In the genomic region with DNA sequence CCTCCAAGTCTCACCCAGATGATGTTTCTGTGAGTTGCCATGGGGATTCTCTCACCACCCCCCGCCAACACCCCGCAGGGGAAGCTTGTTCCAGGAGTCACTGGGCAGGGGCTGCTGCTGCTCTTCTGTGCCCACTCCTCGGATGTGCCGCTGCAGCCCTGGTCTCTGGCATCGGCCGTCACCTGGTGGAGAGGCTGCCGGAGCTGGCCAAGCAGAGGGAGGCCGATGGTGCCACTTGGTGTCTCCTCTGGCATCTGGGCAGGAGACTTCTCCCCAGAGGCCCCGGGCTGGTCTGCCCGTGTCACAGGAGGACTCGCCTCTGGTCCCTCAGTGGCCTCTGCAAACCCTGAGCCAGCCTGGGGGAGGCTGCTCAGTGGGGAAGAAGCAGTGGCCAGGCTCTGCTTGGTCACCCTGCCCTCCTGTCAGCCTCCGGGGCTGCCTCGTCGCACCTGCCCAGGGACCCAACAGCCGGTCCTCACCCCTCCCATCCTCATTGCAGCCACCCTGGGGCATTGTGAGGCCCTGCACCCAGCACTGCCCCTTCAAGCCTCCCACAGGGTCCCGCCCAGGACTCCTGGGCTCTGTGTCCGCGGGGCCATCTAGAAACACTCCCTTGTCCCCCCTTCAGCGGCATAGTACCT, we compare ENCODE assay signal across 12 cellular contexts. TPM values are rescaled to one million over a fixed set of nuclear protein-coding genes. Genes with fewer than 3 reads are reported as not detected.
DNase-seq lines count a peak whose midpoint lies in the region; ATAC-seq, FAIRE-seq and TF ChIP-seq lines count a peak whose summit lies in the region.
"Had no signal": no experiment of that assay in that cellular context is flagged by ENCODE, and none has a peak within 500 bp of the region (broad histone marks: within the 10 kb centered on the region; RNA-seq: fewer than 3 reads in every experiment).

No MANE protein-coding gene starts in this region.

- 74 to 83% (median 81%) methylated on average over 16 to 19 of the region's 19 CpGs for WGBS in small intestine, 3 donors
- WGBS in thyroid gland, 2 donors: 95 to 96% methylated on average over 7 to 10 of the region's 19 CpGs

- ATAC-seq in activated naive CD8-positive, alpha-beta T cell treated with anti-CD3 and anti-CD28 coated beads, Interleukin-2, amount 50 U/mL, for 24 hours: peak; percentile 1
- no peak for ATAC-seq in foreskin keratinocyte

- no peaks in the 10 kb centered on the region for H3K27me3 ChIP-seq in small intestine (ENCODE audit: control insufficient read depth in 2 of 2, insufficient read depth in 2 of 2, low read length in 2 of 2)
- no peaks in the 10 kb centered on the region for H3K27me3 ChIP-seq in thyroid gland
- H3K27me3 ChIP-seq in foreskin keratinocyte: peaks cover 59% of the 10 kb centered on the region

- H3K4me1 Mint-ChIP-seq in T-helper 1 cell treated with Interleukin-12 subunit alpha and Interleukin-12 subunit beta and Interleukin-4 antibody, amounts not matched to agents 30 μg/mL and 1 μg/mL, for 36 hours (ENCODE audit: low read depth): peaks cover 46% of the 10 kb centered on the region
- H3K4me1 Mint-ChIP-seq in IgD-negative memory B cell: peaks cover 34 to 52% (median 46%) of the 10 kb centered on the region in 3 donors
- peaks cover 66% of the 10 kb centered on the region for H3K4me1 Mint-ChIP-seq in activated naive CD8-positive, alpha-beta T cell treated with anti-CD3 and anti-CD28 coated beads, Interleukin-2, amount 50 U/mL, for 24 hours

- H3K9me3 ChIP-seq in small intestine (ENCODE audit: control insufficient read depth, low read depth) (no peaks in the 10 kb centered on the region), thyroid gland (no peaks in the 10 kb centered on the region)

- DNase-seq in T-helper 1 cell (no peak), small intestine (no peak), thyroid gland (no peak), foreskin keratinocyte (no peak), dedifferentiated amniotic fluid mesenchymal stem cell (ENCODE audit: extremely low spot score) (no peak)
- no peak for DNase-seq in activated naive CD8-positive, alpha-beta T cell treated with anti-CD3 and anti-CD28 coated beads, Interleukin-2, amount 50 U/mL, for 24 hours
- DNase-seq: EL, NCI-H2081 treated with DMSO at 0.1 percent for 48 hours had no signal

- H3K4me3 Mint-ChIP-seq in T-helper 1 cell treated with Interleukin-12 subunit alpha and Interleukin-12 subunit beta and Interleukin-4 antibody, amounts not matched to agents 30 μg/mL and 1 μg/mL, for 36 hours: peak overlapping the region; percentile 88
- H3K4me3 Mint-ChIP-seq in IgD-negative memory B cell: peak overlapping the region; percentile 77 to 88 (median 80)
- peak overlapping the region; percentile 86 for H3K4me3 Mint-ChIP-seq in activated naive CD8-positive, alpha-beta T cell treated with anti-CD3 and anti-CD28 coated beads, Interleukin-2, amount 50 U/mL, for 24 hours

- peaks cover 6% of the 10 kb centered on the region for H3K36me3 Mint-ChIP-seq in T-helper 1 cell treated with Interleukin-12 subunit alpha and Interleukin-12 subunit beta and Interleukin-4 antibody, amounts not matched to agents 30 μg/mL and 1 μg/mL, for 36 hours (ENCODE audit: low read depth)
- H3K36me3 Mint-ChIP-seq in IgD-negative memory B cell: no peaks in the 10 kb centered on the region
- H3K36me3 Mint-ChIP-seq in activated naive CD8-positive, alpha-beta T cell treated with anti-CD3 and anti-CD28 coated beads, Interleukin-2, amount 50 U/mL, for 24 hours (ENCODE audit: low read depth): peaks cover 9% of the 10 kb centered on the region

- no peaks in the 10 kb centered on the region for H3K36me3 ChIP-seq in small intestine (ENCODE audit: control insufficient read depth in 2 of 2, insufficient read depth in 2 of 2, low read length in 2 of 2)
- H3K36me3 ChIP-seq in thyroid gland: no peaks in the 10 kb centered on the region

- H3K4me3 ChIP-seq in small intestine (ENCODE audit: low read depth in 1 of 2, low read length in 2 of 2): peak overlapping the region in 1 of 2 donors; percentile 43
- no peak overlapping the region for H3K4me3 ChIP-seq in thyroid gland (replicated peaks in 1 of 3)

- H3K27ac ChIP-seq in small intestine (ENCODE audit: low read depth in 1 of 2, low read length in 1 of 2): peak overlapping the region; percentile 56 to 81
- H3K27ac ChIP-seq in thyroid gland: no peak overlapping the region
- no peak overlapping the region for H3K27ac ChIP-seq in foreskin keratinocyte
- H3K27ac ChIP-seq: 22Rv1 had no signal

- peaks cover 2 to 5% of the 10 kb centered on the region in 2 donors for H3K4me1 ChIP-seq in small intestine (ENCODE audit: control insufficient read depth in 2 of 2, insufficient read depth in 1 of 2, low read depth in 1 of 2, low read length in 1 of 2)
- H3K4me1 ChIP-seq in thyroid gland: peaks cover 13 to 24% of the 10 kb centered on the region in 2 donors
- H3K4me1 ChIP-seq in foreskin keratinocyte: peaks cover 2% of the 10 kb centered on the region

- intact Hi-C loops in thyroid gland (cut with DNase I): no loop called here

- TF ChIP-seq CTCF in thyroid gland (IDR thresholded peaks at IDR 0.05) (no peak), foreskin keratinocyte (conservative IDR thresholded peaks at IDR 0.05) (no peak)

- no peaks in the 10 kb centered on the region for H3K9me3 Mint-ChIP-seq in T-helper 1 cell treated with Interleukin-12 subunit alpha and Interleukin-12 subunit beta and Interleukin-4 antibody, amounts not matched to agents 30 μg/mL and 1 μg/mL, for 36 hours
- no peaks in the 10 kb centered on the region for H3K9me3 Mint-ChIP-seq in IgD-negative memory B cell
- no peaks in the 10 kb centered on the region for H3K9me3 Mint-ChIP-seq in activated naive CD8-positive, alpha-beta T cell treated with anti-CD3 and anti-CD28 coated beads, Interleukin-2, amount 50 U/mL, for 24 hours

- no peak for FAIRE-seq in small intestine (lab: Jason Lieb, UNC)
- FAIRE-seq: islet of Langerhans had no signal

- peaks cover 10% of the 10 kb centered on the region for H3K27me3 Mint-ChIP-seq in T-helper 1 cell treated with Interleukin-12 subunit alpha and Interleukin-12 subunit beta and Interleukin-4 antibody, amounts not matched to agents 30 μg/mL and 1 μg/mL, for 36 hours (ENCODE audit: low read depth)
- peaks cover 1% of the 10 kb centered on the region for H3K27me3 Mint-ChIP-seq in IgD-negative memory B cell
- peaks cover 2% of the 10 kb centered on the region for H3K27me3 Mint-ChIP-seq in activated naive CD8-positive, alpha-beta T cell treated with anti-CD3 and anti-CD28 coated beads, Interleukin-2, amount 50 U/mL, for 24 hours

- TF ChIP-seq POLR2A in thyroid gland (IDR thresholded peaks at IDR 0.05): no peak

- H3K27ac Mint-ChIP-seq in T-helper 1 cell treated with Interleukin-12 subunit alpha and Interleukin-12 subunit beta and Interleukin-4 antibody, amounts not matched to agents 30 μg/mL and 1 μg/mL, for 36 hours: peak overlapping the region; percentile 92
- peak overlapping the region; percentile 96 to 100 (median 99) for H3K27ac Mint-ChIP-seq in IgD-negative memory B cell
- peak overlapping the region; percentile 86 for H3K27ac Mint-ChIP-seq in activated naive CD8-positive, alpha-beta T cell treated with anti-CD3 and anti-CD28 coated beads, Interleukin-2, amount 50 U/mL, for 24 hours

RNA-seq across cellular contexts. Expression of gene ADORA2A, which starts 0.4 kb away (rescaled TPM):
- 26.6 TPM for polyA plus RNA-seq in IgD-negative memory B cell
- polyA plus RNA-seq in small intestine: 1 to 10 TPM in 2 of 3 donors, under 1 TPM in 1; 0.67 to 3.2 (median 1.9) TPM
- total RNA-seq in thyroid gland: 1 to 10 TPM; 1.4 to 3.0 (median 2.5) TPM
- 0.25 and 0.44 TPM in 2 replicates for total RNA-seq in foreskin keratinocyte
- polyA plus RNA-seq in foreskin keratinocyte: 0.19 and 0.32 TPM in 2 replicates

Comparison
In these comparisons a context has a peak if more than half of its experiments do, and no peak if none do; other contexts are left out.
1. H3K27ac ChIP-seq: peak in small intestine (2 of 2); none in thyroid gland (0 of 3) and foreskin keratinocyte (single experiment).
2. Peak in every context shown above with its lines, with median percentiles within 50 percentile points of each other: H3K27ac Mint-ChIP-seq and H3K4me3 Mint-ChIP-seq.